1 cellular context compared by ENCODE assay signal in the genomic region with DNA sequence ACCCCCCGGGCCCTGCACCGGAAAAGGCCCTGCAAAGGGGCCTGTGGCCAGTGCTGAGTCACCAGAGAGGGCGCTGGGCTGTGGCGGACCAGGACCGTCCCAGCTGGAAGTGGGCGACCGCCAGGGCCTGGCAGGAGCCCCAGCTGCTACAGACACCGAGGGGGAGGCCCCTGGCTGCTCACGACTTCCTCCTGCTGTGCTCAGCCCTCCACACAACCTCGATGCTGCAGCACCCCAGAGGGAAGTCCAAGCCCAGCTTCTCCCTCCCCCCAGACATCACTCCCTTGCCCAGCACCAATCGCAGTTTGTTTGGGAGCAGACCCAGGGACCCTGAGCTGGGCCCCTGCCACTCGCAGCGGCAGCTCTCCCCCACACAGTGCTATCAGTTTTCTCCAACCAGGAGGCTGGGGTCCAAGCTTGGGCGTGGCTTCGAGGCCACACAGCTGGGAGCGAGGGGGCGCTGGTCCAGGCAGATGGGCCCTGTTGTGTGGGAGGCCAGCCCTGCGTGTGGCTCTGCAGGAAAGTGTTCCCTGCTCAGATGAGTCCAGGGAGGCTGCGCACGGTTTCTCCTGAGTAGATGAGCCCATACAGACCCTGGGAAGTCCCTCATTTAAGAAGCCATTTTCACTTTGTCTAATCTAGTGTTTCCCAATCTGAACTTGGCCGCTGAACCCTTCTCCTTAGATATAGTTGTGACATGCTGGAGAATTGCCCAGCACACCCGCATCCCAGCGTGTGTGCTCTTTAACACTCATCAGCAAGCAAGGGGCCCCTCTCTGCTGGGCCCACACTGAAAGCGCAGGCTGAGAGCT.
TF ChIP-seq lines count a peak whose summit lies in the region.

No MANE protein-coding gene starts in this region.

TF ChIP-seq in K562, 482 proteins besides CTCF, POLR2A, EP300 and RAD21 (continued from another document and continues in another):
- TF ChIP-seq ZBTB49 (CRISPR knock-in tag; IDR thresholded peaks at IDR 0.05; ENCODE audit: borderline replicate concordance), result no peak
- TF ChIP-seq ZFX (CRISPR knock-in tag; IDR thresholded peaks at IDR 0.05), result peak; percentile 33; the same call in 1 of the 2 replicates
- TF ChIP-seq PML (IDR thresholded peaks at IDR 0.05; ENCODE audit: low read length), result no peak
- no peak for TF ChIP-seq ZNF512 (tag; IDR thresholded peaks at IDR 0.05)
- TF ChIP-seq NBN (IDR thresholded peaks at IDR 0.05; ENCODE audit: low read depth), result 0 out of 2 replicates have a peak, but pooled peaks have one; percentile 42
- peak; percentile 83; the same call in 1 of the 2 replicates for TF ChIP-seq MYNN (IDR thresholded peaks at IDR 0.05)
- TF ChIP-seq MYNN (CRISPR knock-in tag; IDR thresholded peaks at IDR 0.05), result no peak
- TF ChIP-seq ZNF57 (CRISPR knock-in tag; IDR thresholded peaks at IDR 0.05), result no peak
- TF ChIP-seq, protein P1, sequence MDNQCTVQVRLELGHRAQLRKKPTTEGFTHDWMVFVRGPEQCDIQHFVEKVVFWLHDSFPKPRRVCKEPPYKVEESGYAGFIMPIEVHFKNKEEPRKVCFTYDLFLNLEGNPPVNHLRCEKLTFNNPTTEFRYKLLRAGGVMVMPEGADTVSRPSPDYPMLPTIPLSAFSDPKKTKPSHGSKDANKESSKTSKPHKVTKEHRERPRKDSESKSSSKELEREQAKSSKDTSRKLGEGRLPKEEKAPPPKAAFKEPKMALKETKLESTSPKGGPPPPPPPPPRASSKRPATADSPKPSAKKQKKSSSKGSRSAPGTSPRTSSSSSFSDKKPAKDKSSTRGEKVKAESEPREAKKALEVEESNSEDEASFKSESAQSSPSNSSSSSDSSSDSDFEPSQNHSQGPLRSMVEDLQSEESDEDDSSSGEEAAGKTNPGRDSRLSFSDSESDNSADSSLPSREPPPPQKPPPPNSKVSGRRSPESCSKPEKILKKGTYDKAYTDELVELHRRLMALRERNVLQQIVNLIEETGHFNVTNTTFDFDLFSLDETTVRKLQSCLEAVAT (IDR thresholded peaks at IDR 0.05), result no peak
- TF ChIP-seq SETDB1 (IDR thresholded peaks at IDR 0.05; ENCODE audit: low read length), result no peak
- TF ChIP-seq SRSF9 (IDR thresholded peaks at IDR 0.05; ENCODE audit: borderline replicate concordance, low read depth, low read length), result no peak
- no peak for TF ChIP-seq ZNF174 (CRISPR knock-in tag; IDR thresholded peaks at IDR 0.05)
- TF ChIP-seq PKNOX1 (IDR thresholded peaks at IDR 0.05), result peak; percentile 41; the same call in 1 of the 2 replicates
- no peak for TF ChIP-seq PHTF2 (CRISPR knock-in tag; IDR thresholded peaks at IDR 0.05)
- no peak for TF ChIP-seq L3MBTL2 (IDR thresholded peaks at IDR 0.05)
- no peak for TF ChIP-seq ZNF518B (CRISPR knock-in tag; IDR thresholded peaks at IDR 0.05)
- no peak for TF ChIP-seq ZNF431 (CRISPR knock-in tag; IDR thresholded peaks at IDR 0.05)
- peak; percentile 38; the same call in 1 of the 2 replicates for TF ChIP-seq LEF1 (IDR thresholded peaks at IDR 0.05)
- TF ChIP-seq ZNF217 (CRISPR knock-in tag; IDR thresholded peaks at IDR 0.05), result no peak
- TF ChIP-seq, protein P2, sequence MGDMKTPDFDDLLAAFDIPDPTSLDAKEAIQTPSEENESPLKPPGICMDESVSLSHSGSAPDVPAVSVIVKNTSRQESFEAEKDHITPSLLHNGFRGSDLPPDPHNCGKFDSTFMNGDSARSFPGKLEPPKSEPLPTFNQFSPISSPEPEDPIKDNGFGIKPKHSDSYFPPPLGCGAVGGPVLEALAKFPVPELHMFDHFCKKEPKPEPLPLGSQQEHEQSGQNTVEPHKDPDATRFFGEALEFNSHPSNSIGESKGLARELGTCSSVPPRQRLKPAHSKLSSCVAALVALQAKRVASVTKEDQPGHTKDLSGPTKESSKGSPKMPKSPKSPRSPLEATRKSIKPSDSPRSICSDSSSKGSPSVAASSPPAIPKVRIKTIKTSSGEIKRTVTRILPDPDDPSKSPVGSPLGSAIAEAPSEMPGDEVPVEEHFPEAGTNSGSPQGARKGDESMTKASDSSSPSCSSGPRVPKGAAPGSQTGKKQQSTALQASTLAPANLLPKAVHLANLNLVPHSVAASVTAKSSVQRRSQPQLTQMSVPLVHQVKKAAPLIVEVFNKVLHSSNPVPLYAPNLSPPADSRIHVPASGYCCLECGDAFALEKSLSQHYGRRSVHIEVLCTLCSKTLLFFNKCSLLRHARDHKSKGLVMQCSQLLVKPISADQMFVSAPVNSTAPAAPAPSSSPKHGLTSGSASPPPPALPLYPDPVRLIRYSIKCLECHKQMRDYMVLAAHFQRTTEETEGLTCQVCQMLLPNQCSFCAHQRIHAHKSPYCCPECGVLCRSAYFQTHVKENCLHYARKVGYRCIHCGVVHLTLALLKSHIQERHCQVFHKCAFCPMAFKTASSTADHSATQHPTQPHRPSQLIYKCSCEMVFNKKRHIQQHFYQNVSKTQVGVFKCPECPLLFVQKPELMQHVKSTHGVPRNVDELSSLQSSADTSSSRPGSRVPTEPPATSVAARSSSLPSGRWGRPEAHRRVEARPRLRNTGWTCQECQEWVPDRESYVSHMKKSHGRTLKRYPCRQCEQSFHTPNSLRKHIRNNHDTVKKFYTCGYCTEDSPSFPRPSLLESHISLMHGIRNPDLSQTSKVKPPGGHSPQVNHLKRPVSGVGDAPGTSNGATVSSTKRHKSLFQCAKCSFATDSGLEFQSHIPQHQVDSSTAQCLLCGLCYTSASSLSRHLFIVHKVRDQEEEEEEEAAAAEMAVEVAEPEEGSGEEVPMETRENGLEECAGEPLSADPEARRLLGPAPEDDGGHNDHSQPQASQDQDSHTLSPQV (IDR thresholded peaks at IDR 0.05), result peak; percentile 74
- TF ChIP-seq ETS1 (conservative IDR thresholded peaks at IDR 0.05; ENCODE audit: control insufficient read depth, low read depth, low read length), result no peak
- TF ChIP-seq ZC3H8 (IDR thresholded peaks at IDR 0.05), result no peak
- no peak for TF ChIP-seq FOXJ3 (CRISPR knock-in tag; IDR thresholded peaks at IDR 0.05)
- TF ChIP-seq FUS (optimal IDR thresholded peaks at IDR 0.05; ENCODE audit: low read depth, low read length), result no peak
- TF ChIP-seq, protein P3, sequence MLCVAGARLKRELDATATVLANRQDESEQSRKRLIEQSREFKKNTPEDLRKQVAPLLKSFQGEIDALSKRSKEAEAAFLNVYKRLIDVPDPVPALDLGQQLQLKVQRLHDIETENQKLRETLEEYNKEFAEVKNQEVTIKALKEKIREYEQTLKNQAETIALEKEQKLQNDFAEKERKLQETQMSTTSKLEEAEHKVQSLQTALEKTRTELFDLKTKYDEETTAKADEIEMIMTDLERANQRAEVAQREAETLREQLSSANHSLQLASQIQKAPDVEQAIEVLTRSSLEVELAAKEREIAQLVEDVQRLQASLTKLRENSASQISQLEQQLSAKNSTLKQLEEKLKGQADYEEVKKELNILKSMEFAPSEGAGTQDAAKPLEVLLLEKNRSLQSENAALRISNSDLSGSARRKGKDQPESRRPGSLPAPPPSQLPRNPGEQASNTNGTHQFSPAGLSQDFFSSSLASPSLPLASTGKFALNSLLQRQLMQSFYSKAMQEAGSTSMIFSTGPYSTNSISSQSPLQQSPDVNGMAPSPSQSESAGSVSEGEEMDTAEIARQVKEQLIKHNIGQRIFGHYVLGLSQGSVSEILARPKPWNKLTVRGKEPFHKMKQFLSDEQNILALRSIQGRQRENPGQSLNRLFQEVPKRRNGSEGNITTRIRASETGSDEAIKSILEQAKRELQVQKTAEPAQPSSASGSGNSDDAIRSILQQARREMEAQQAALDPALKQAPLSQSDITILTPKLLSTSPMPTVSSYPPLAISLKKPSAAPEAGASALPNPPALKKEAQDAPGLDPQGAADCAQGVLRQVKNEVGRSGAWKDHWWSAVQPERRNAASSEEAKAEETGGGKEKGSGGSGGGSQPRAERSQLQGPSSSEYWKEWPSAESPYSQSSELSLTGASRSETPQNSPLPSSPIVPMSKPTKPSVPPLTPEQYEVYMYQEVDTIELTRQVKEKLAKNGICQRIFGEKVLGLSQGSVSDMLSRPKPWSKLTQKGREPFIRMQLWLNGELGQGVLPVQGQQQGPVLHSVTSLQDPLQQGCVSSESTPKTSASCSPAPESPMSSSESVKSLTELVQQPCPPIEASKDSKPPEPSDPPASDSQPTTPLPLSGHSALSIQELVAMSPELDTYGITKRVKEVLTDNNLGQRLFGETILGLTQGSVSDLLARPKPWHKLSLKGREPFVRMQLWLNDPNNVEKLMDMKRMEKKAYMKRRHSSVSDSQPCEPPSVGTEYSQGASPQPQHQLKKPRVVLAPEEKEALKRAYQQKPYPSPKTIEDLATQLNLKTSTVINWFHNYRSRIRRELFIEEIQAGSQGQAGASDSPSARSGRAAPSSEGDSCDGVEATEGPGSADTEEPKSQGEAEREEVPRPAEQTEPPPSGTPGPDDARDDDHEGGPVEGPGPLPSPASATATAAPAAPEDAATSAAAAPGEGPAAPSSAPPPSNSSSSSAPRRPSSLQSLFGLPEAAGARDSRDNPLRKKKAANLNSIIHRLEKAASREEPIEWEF (CRISPR knock-in tag; IDR thresholded peaks at IDR 0.05), result no peak
